In genomic region chr5:109485030-109485429, GRCh38 we compare ENCODE assay signal across 1 cellular context.
TF ChIP-seq lines count a peak whose summit lies in the region.

No MANE protein-coding gene starts in this region.

TF ChIP-seq in HepG2, 621 proteins besides CTCF, POLR2A, EP300 and RAD21 (continued from another document):
- TF ChIP-seq SMYD3 (CRISPR knock-in tag; IDR thresholded peaks at IDR 0.05), result no peak
- peak; percentile 67; the same call in 1 of the 2 replicates for TF ChIP-seq HOXA3 (CRISPR knock-in tag; IDR thresholded peaks at IDR 0.05)
- no peak for TF ChIP-seq TCF12 (IDR thresholded peaks at IDR 0.05)
- TF ChIP-seq TCF12 (CRISPR knock-in tag; IDR thresholded peaks at IDR 0.05), result 0 out of 2 replicates have a peak, but pooled peaks have one; percentile 55
- TF ChIP-seq CBX5 (CRISPR knock-in tag; IDR thresholded peaks at IDR 0.05; ENCODE audit: borderline replicate concordance), result peak; percentile 86
- peak; percentile 82 for TF ChIP-seq MEF2D (CRISPR knock-in tag; IDR thresholded peaks at IDR 0.05)
- no peak for TF ChIP-seq POLR2AphosphoS5 (IDR thresholded peaks at IDR 0.05; ENCODE audit: low read depth, low read length)
- TF ChIP-seq KAT8 (CRISPR knock-in tag; IDR thresholded peaks at IDR 0.05), result peak; percentile 69
- TF ChIP-seq MLLT10 (CRISPR knock-in tag; IDR thresholded peaks at IDR 0.05), result no peak
- TF ChIP-seq TCF7 (IDR thresholded peaks at IDR 0.05; ENCODE audit: low read depth), result peak; percentile 75; the same call in 1 of the 2 replicates
- TF ChIP-seq TEAD3 (CRISPR knock-in tag; optimal IDR thresholded peaks at IDR 0.05; ENCODE audit: borderline replicate concordance), result peak; percentile 63
- TF ChIP-seq ZNF20 (CRISPR knock-in tag; IDR thresholded peaks at IDR 0.05), result no peak
- no peak for TF ChIP-seq PAX8 (CRISPR knock-in tag; IDR thresholded peaks at IDR 0.05; ENCODE audit: borderline replicate concordance)
- TF ChIP-seq HOXA7 (CRISPR knock-in tag; IDR thresholded peaks at IDR 0.05), result no peak
- TF ChIP-seq ZNF292 (CRISPR knock-in tag; IDR thresholded peaks at IDR 0.05; ENCODE audit: borderline replicate concordance, low read depth), result peak; percentile 60; the same call in 1 of the 2 replicates
- TF ChIP-seq CBX2 (IDR thresholded peaks at IDR 0.05; ENCODE audit: low read depth, low read length), result no peak
- TF ChIP-seq CBX2 (CRISPR knock-in tag; IDR thresholded peaks at IDR 0.05; ENCODE audit: low read depth), result no peak
- no peak for TF ChIP-seq ZNF263 (CRISPR knock-in tag; IDR thresholded peaks at IDR 0.05)
- TF ChIP-seq, protein P1, sequence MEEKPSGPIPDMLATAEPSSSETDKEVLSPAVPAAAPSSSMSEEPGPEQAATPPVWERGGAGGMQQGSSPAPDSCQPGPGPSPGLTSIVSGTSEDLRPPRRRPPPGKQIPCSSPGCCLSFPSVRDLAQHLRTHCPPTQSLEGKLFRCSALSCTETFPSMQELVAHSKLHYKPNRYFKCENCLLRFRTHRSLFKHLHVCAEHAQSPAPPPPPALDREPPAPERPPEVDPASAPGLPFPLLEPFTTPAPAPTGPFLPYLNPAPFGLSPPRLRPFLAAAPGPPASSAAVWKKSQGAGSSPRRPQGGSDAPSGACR (CRISPR knock-in tag; IDR thresholded peaks at IDR 0.05), result 0 out of 2 replicates have a peak, but pooled peaks have one; percentile 44
- peak; percentile 34; the same call in 1 of the 2 replicates for TF ChIP-seq ZNF275 (CRISPR knock-in tag; IDR thresholded peaks at IDR 0.05; ENCODE audit: borderline replicate concordance)
- TF ChIP-seq, protein P2, sequence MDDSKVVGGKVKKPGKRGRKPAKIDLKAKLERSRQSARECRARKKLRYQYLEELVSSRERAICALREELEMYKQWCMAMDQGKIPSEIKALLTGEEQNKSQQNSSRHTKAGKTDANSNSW (CRISPR knock-in tag; IDR thresholded peaks at IDR 0.05; ENCODE audit: borderline replicate concordance), result no peak
- peak in 1 of 2 experiments; percentile 61; a peak in 1 of 4 replicates for TF ChIP-seq KLF16 (CRISPR knock-in tag; IDR thresholded peaks at IDR 0.05)
- TF ChIP-seq, protein P3, sequence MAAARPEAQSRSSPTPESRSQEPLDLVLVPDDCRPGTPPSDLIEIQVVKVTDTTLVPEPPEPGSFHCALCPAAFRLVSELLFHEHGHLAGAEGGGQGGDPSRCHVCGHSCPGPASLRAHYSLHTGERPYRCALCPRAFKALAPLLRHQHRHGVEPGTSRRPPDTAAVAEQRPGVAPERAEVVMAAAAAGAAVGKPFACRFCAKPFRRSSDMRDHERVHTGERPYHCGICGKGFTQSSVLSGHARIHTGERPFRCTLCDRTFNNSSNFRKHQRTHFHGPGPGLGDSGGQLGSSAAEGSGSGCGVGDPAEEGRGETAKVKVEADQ (CRISPR knock-in tag; IDR thresholded peaks at IDR 0.05; ENCODE audit: borderline replicate concordance), result no peak
- peak; percentile 74; the same call in 1 of the 2 replicates for TF ChIP-seq ZNF792 (CRISPR knock-in tag; IDR thresholded peaks at IDR 0.05)
- TF ChIP-seq ZNF878 (CRISPR knock-in tag; IDR thresholded peaks at IDR 0.05), result peak; percentile 81
- TF ChIP-seq ZNF614 (CRISPR knock-in tag; IDR thresholded peaks at IDR 0.05; ENCODE audit: borderline replicate concordance), result peak; percentile 92
- TF ChIP-seq PCBP2 (optimal IDR thresholded peaks at IDR 0.05; ENCODE audit: low read depth, low read length, poor library complexity, severe bottlenecking), result no peak
- TF ChIP-seq, protein P4, sequence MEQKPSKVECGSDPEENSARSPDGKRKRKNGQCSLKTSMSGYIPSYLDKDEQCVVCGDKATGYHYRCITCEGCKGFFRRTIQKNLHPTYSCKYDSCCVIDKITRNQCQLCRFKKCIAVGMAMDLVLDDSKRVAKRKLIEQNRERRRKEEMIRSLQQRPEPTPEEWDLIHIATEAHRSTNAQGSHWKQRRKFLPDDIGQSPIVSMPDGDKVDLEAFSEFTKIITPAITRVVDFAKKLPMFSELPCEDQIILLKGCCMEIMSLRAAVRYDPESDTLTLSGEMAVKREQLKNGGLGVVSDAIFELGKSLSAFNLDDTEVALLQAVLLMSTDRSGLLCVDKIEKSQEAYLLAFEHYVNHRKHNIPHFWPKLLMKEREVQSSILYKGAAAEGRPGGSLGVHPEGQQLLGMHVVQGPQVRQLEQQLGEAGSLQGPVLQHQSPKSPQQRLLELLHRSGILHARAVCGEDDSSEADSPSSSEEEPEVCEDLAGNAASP (CRISPR knock-in tag; IDR thresholded peaks at IDR 0.05; ENCODE audit: borderline replicate concordance), result peak; percentile 42; the same call in 1 of the 2 replicates
- 0 out of 2 replicates have a peak, but pooled peaks have one; percentile 34 for TF ChIP-seq TGIF2 (CRISPR knock-in tag; IDR thresholded peaks at IDR 0.05)
- no peak for TF ChIP-seq ZNF746 (CRISPR knock-in tag; IDR thresholded peaks at IDR 0.05)
- TF ChIP-seq NCOA1 (CRISPR knock-in tag; IDR thresholded peaks at IDR 0.05), result no peak
- no peak for TF ChIP-seq DDIT3 (CRISPR knock-in tag; IDR thresholded peaks at IDR 0.05)
- TF ChIP-seq, protein P5, sequence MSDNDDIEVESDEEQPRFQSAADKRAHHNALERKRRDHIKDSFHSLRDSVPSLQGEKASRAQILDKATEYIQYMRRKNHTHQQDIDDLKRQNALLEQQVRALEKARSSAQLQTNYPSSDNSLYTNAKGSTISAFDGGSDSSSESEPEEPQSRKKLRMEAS (IDR thresholded peaks at IDR 0.05), result peak; percentile 86
- peak; percentile 73; the same call in 1 of the 2 replicates for TF ChIP-seq FOXJ3 (CRISPR knock-in tag; IDR thresholded peaks at IDR 0.05; ENCODE audit: borderline replicate concordance)
- no peak for TF ChIP-seq ATF1 (CRISPR knock-in tag; IDR thresholded peaks at IDR 0.05)
- TF ChIP-seq ZKSCAN1 (IDR thresholded peaks at IDR 0.05; ENCODE audit: low read length), result no peak
- TF ChIP-seq RCOR2 (CRISPR knock-in tag; IDR thresholded peaks at IDR 0.05), result peak; percentile 75; the same call in 1 of the 2 replicates
- TF ChIP-seq RELA (CRISPR knock-in tag; IDR thresholded peaks at IDR 0.05), result no peak
- 0 out of 2 replicates have a peak, but pooled peaks have one; percentile 26 for TF ChIP-seq FOXP1 (IDR thresholded peaks at IDR 0.05)
- TF ChIP-seq FOXP1 (CRISPR knock-in tag; IDR thresholded peaks at IDR 0.05), result peak; percentile 85
- TF ChIP-seq ZNF44 (CRISPR knock-in tag; IDR thresholded peaks at IDR 0.05), result no peak
- TF ChIP-seq ZNF644 (CRISPR knock-in tag; IDR thresholded peaks at IDR 0.05; ENCODE audit: low read depth), result peak; percentile 91
- TF ChIP-seq MLXIP (CRISPR knock-in tag; IDR thresholded peaks at IDR 0.05; ENCODE audit: borderline replicate concordance), result peak; percentile 89; the same call in 1 of the 2 replicates
- no peak for TF ChIP-seq ZNF468 (CRISPR knock-in tag; IDR thresholded peaks at IDR 0.05)
- no peak for TF ChIP-seq ZNF432 (CRISPR knock-in tag; IDR thresholded peaks at IDR 0.05; ENCODE audit: borderline replicate concordance)
- TF ChIP-seq, protein P6, sequence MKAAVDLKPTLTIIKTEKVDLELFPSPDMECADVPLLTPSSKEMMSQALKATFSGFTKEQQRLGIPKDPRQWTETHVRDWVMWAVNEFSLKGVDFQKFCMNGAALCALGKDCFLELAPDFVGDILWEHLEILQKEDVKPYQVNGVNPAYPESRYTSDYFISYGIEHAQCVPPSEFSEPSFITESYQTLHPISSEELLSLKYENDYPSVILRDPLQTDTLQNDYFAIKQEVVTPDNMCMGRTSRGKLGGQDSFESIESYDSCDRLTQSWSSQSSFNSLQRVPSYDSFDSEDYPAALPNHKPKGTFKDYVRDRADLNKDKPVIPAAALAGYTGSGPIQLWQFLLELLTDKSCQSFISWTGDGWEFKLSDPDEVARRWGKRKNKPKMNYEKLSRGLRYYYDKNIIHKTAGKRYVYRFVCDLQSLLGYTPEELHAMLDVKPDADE (CRISPR knock-in tag; IDR thresholded peaks at IDR 0.05), result no peak
- no peak for TF ChIP-seq THYN1 (CRISPR knock-in tag; IDR thresholded peaks at IDR 0.05; ENCODE audit: borderline replicate concordance, low read depth)
- no peak for TF ChIP-seq ZNF225 (CRISPR knock-in tag; IDR thresholded peaks at IDR 0.05)
- TF ChIP-seq CHD2 (IDR thresholded peaks at IDR 0.05; ENCODE audit: low read depth, low read length), result no peak
- 0 out of 2 replicates have a peak, but pooled peaks have one; percentile 61 for TF ChIP-seq ZNF816 (CRISPR knock-in tag; IDR thresholded peaks at IDR 0.05; ENCODE audit: borderline replicate concordance)
- TF ChIP-seq ZSCAN9 (CRISPR knock-in tag; IDR thresholded peaks at IDR 0.05; ENCODE audit: borderline replicate concordance), result peak; percentile 77; the same call in 1 of the 2 replicates
- peak; percentile 27; the same call in 1 of the 2 replicates for TF ChIP-seq CEBPG (CRISPR knock-in tag; IDR thresholded peaks at IDR 0.05)
- TF ChIP-seq, protein P7, sequence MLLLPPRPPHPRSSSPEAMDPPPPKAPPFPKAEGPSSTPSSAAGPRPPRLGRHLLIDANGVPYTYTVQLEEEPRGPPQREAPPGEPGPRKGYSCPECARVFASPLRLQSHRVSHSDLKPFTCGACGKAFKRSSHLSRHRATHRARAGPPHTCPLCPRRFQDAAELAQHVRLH (CRISPR knock-in tag; IDR thresholded peaks at IDR 0.05; ENCODE audit: borderline replicate concordance, low read depth), result peak; percentile 67; the same call in 1 of the 2 replicates
- TF ChIP-seq XRCC5 (optimal IDR thresholded peaks at IDR 0.05; ENCODE audit: low read length), result peak; percentile 59
- TF ChIP-seq, protein P8, sequence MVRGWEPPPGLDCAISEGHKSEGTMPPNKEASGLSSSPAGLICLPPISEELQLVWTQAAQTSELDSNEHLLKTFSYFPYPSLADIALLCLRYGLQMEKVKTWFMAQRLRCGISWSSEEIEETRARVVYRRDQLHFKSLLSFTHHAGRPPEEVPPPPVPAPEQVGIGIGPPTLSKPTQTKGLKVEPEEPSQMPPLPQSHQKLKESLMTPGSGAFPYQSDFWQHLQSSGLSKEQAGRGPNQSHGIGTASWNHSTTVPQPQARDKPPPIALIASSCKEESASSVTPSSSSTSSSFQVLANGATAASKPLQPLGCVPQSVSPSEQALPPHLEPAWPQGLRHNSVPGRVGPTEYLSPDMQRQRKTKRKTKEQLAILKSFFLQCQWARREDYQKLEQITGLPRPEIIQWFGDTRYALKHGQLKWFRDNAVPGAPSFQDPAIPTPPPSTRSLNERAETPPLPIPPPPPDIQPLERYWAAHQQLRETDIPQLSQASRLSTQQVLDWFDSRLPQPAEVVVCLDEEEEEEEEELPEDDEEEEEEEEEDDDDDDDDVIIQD (CRISPR knock-in tag; IDR thresholded peaks at IDR 0.05; ENCODE audit: low read depth), result peak; percentile 90
- TF ChIP-seq NR3C1 (CRISPR knock-in tag; IDR thresholded peaks at IDR 0.05), result no peak
- peak; percentile 59; the same call in 1 of the 2 replicates for TF ChIP-seq ZNF747 (CRISPR knock-in tag; IDR thresholded peaks at IDR 0.05; ENCODE audit: borderline replicate concordance)
- no peak for TF ChIP-seq ZNF703 (CRISPR knock-in tag; IDR thresholded peaks at IDR 0.05; ENCODE audit: borderline replicate concordance)
- TF ChIP-seq GATAD2A (CRISPR knock-in tag; IDR thresholded peaks at IDR 0.05), result peak; percentile 92
- TF ChIP-seq ZNF335 (CRISPR knock-in tag; IDR thresholded peaks at IDR 0.05), result no peak
- TF ChIP-seq HNF4G (IDR thresholded peaks at IDR 0.05; ENCODE audit: borderline replicate concordance, low read depth, low read length), result no peak
- peak; percentile 53; the same call in 1 of the 2 replicates for TF ChIP-seq HNF4G (CRISPR knock-in tag; IDR thresholded peaks at IDR 0.05; ENCODE audit: borderline replicate concordance, low read depth)
- no peak for TF ChIP-seq PHF8 (CRISPR knock-in tag; IDR thresholded peaks at IDR 0.05)
- TF ChIP-seq ZNF350 (CRISPR knock-in tag; IDR thresholded peaks at IDR 0.05; ENCODE audit: borderline replicate concordance, low read depth), result peak; percentile 87; the same call in 1 of the 2 replicates
- 0 out of 2 replicates have a peak, but pooled peaks have one; percentile 41 for TF ChIP-seq SSRP1 (CRISPR knock-in tag; IDR thresholded peaks at IDR 0.05)
- TF ChIP-seq ZNF564 (CRISPR knock-in tag; IDR thresholded peaks at IDR 0.05), result no peak; the same call in 1 of the 2 replicates
- peak; percentile 82 for TF ChIP-seq HDAC2 (CRISPR knock-in tag; IDR thresholded peaks at IDR 0.05)
